ENCODE assay signal across 1 cellular context in the genomic region with DNA sequence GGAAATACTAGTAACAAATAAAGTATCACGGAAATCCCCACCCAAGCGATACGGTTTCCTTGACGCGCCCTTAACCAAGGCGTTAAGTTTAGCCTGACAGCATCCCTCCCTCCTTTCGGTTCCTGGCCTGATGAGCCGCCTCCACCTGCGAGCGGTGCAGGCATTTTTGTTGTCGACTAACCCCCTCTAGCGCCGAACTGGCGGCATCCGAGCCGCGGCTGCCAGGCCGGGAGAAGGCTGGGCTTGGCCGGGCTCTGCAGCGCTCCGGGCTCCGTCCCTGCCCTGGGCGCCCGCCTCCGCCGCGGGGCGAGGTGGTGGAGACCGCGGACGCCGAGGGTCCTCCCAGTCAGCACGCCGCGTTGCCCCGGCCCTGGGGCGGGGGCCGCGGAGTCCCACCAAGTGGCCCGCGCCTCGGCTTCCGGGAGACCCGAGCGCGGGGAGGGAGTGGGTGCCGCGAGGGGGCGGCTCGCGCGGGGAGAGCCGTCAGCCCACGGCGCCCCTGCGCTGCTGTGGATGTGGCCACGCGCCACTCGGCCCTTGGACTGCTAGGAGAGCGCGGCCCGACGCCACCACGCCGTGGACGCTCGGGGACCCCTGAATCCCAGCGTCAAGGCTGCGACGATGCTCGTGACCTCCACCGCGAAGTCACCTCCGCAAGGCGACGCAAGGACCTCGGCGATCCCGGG.
TF ChIP-seq lines count a peak whose summit lies in the region.

No MANE protein-coding gene starts in this region.

TF ChIP-seq in HepG2, 621 proteins besides CTCF, POLR2A, EP300 and RAD21 (continued from another document):
- TF ChIP-seq ZNF605 (CRISPR knock-in tag; IDR thresholded peaks at IDR 0.05) (no peak), FOXP4 (CRISPR knock-in tag; IDR thresholded peaks at IDR 0.05) (no peak), LCORL (IDR thresholded peaks at IDR 0.05) (no peak), LCORL (CRISPR knock-in tag; IDR thresholded peaks at IDR 0.05) (0 out of 2 replicates have a peak, but pooled peaks have one; percentile 33), LBX2 (CRISPR knock-in tag; IDR thresholded peaks at IDR 0.05; ENCODE audit: borderline replicate concordance) (0 out of 2 replicates have a peak, but pooled peaks have one; percentile 53), TMF1 (CRISPR knock-in tag; IDR thresholded peaks at IDR 0.05; ENCODE audit: low read depth) (0 out of 2 replicates have a peak, but pooled peaks have one; percentile 25), SRY (CRISPR knock-in tag; IDR thresholded peaks at IDR 0.05) (0 out of 2 replicates have a peak, but pooled peaks have one; percentile 26), SMC3 (IDR thresholded peaks at IDR 0.05; ENCODE audit: low read length) (peak; percentile 8; the same call in 1 of the 2 replicates), ARNT2 (CRISPR knock-in tag; IDR thresholded peaks at IDR 0.05; ENCODE audit: low read depth) (peak; percentile 9; the same call in 1 of the 2 replicates), BATF2 (CRISPR knock-in tag; IDR thresholded peaks at IDR 0.05) (0 out of 2 replicates have a peak, but pooled peaks have one; percentile 34), ZC3H13 (CRISPR knock-in tag; IDR thresholded peaks at IDR 0.05) (0 out of 2 replicates have a peak, but pooled peaks have one; percentile 27), TEAD3 (CRISPR knock-in tag; optimal IDR thresholded peaks at IDR 0.05; ENCODE audit: borderline replicate concordance) (peak; percentile 40), KDM2A (CRISPR knock-in tag; IDR thresholded peaks at IDR 0.05; ENCODE audit: borderline replicate concordance, low read depth) (peak; percentile 77), MTF2 (CRISPR knock-in tag; IDR thresholded peaks at IDR 0.05; ENCODE audit: borderline replicate concordance) (peak; percentile 76; the same call in 1 of the 2 replicates), SALL1 (CRISPR knock-in tag; IDR thresholded peaks at IDR 0.05) (peak; percentile 61; the same call in 1 of the 2 replicates), ZNF839 (CRISPR knock-in tag; IDR thresholded peaks at IDR 0.05; ENCODE audit: borderline replicate concordance) (no peak), BORCS8-MEF2B (CRISPR knock-in tag; IDR thresholded peaks at IDR 0.05) (peak; percentile 25; the same call in 1 of the 2 replicates), ZFX (CRISPR knock-in tag; IDR thresholded peaks at IDR 0.05; ENCODE audit: low read depth) (0 out of 2 replicates have a peak, but pooled peaks have one; percentile 22), GFI1 (CRISPR knock-in tag; IDR thresholded peaks at IDR 0.05; ENCODE audit: borderline replicate concordance) (0 out of 2 replicates have a peak, but pooled peaks have one; percentile 15)
- TF ChIP-seq, protein P1, sequence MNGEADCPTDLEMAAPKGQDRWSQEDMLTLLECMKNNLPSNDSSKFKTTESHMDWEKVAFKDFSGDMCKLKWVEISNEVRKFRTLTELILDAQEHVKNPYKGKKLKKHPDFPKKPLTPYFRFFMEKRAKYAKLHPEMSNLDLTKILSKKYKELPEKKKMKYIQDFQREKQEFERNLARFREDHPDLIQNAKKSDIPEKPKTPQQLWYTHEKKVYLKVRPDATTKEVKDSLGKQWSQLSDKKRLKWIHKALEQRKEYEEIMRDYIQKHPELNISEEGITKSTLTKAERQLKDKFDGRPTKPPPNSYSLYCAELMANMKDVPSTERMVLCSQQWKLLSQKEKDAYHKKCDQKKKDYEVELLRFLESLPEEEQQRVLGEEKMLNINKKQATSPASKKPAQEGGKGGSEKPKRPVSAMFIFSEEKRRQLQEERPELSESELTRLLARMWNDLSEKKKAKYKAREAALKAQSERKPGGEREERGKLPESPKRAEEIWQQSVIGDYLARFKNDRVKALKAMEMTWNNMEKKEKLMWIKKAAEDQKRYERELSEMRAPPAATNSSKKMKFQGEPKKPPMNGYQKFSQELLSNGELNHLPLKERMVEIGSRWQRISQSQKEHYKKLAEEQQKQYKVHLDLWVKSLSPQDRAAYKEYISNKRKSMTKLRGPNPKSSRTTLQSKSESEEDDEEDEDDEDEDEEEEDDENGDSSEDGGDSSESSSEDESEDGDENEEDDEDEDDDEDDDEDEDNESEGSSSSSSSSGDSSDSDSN (CRISPR knock-in tag; IDR thresholded peaks at IDR 0.05) = peak; percentile 82
- TF ChIP-seq, protein P2, sequence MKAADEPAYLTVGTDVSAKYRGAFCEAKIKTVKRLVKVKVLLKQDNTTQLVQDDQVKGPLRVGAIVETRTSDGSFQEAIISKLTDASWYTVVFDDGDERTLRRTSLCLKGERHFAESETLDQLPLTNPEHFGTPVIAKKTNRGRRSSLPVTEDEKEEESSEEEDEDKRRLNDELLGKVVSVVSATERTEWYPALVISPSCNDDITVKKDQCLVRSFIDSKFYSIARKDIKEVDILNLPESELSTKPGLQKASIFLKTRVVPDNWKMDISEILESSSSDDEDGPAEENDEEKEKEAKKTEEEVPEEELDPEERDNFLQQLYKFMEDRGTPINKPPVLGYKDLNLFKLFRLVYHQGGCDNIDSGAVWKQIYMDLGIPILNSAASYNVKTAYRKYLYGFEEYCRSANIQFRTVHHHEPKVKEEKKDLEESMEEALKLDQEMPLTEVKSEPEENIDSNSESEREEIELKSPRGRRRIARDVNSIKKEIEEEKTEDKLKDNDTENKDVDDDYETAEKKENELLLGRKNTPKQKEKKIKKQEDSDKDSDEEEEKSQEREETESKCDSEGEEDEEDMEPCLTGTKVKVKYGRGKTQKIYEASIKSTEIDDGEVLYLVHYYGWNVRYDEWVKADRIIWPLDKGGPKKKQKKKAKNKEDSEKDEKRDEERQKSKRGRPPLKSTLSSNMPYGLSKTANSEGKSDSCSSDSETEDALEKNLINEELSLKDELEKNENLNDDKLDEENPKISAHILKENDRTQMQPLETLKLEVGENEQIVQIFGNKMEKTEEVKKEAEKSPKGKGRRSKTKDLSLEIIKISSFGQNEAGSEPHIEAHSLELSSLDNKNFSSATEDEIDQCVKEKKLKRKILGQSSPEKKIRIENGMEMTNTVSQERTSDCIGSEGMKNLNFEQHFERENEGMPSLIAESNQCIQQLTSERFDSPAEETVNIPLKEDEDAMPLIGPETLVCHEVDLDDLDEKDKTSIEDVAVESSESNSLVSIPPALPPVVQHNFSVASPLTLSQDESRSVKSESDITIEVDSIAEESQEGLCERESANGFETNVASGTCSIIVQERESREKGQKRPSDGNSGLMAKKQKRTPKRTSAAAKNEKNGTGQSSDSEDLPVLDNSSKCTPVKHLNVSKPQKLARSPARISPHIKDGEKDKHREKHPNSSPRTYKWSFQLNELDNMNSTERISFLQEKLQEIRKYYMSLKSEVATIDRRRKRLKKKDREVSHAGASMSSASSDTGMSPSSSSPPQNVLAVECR (CRISPR knock-in tag; IDR thresholded peaks at IDR 0.05; ENCODE audit: borderline replicate concordance) = peak; percentile 25; the same call in 1 of the 2 replicates
